ENCODE assay signal across 8 cellular contexts in genomic region chr12:105235299-105235746, GRCh38. TPM values are rescaled to one million over a fixed set of nuclear protein-coding genes. Genes with fewer than 3 reads are reported as not detected.
A peak's percentile ranks its signal among the peaks of the same experiment; 100 is the strongest.
DNase-seq lines count a peak whose midpoint lies in the region; ATAC-seq and TF ChIP-seq lines count a peak whose summit lies in the region.

No MANE protein-coding gene starts in this region.

- peaks cover 32% of the 10 kb centered on the region for H3K4me1 Mint-ChIP-seq in activated CD4-positive, alpha-beta T cell treated with anti-CD3 and anti-CD28 coated beads, Interleukin-2, amount 10 ng/mL, durations not matched to agents 7 days and 5 days

- no peak for DNase-seq in activated CD4-positive, alpha-beta T cell treated with anti-CD3 and anti-CD28 coated beads, Interleukin-2, amount 10 ng/mL, durations not matched to agents 7 days and 5 days
- DNase-seq in activated CD4-positive, alpha-beta T cell treated with anti-CD3 and anti-CD28 coated beads for 1 hour = no peak
- DNase-seq in NCI-H1092 (lab: John Stamatoyannopoulos, UW) (peak; percentile 10), body of pancreas (no peak), kidney epithelial cell (ENCODE audit: low read depth) (no peak), superior temporal gyrus (ENCODE audit: extremely low spot score) (peak; percentile 51), posterior cingulate gyrus (no peak)
- no peak for DNase-seq in effector CD4-positive, alpha-beta T cell

- no peaks in the 10 kb centered on the region for H3K27me3 ChIP-seq in body of pancreas
- no peaks in the 10 kb centered on the region for H3K27me3 ChIP-seq in kidney epithelial cell (ENCODE audit: control insufficient read depth, insufficient read depth, low read length)

- H3K36me3 Mint-ChIP-seq in activated CD4-positive, alpha-beta T cell treated with anti-CD3 and anti-CD28 coated beads, Interleukin-2, amount 10 ng/mL, durations not matched to agents 7 days and 5 days (ENCODE audit: low read depth) = peaks cover 13% of the 10 kb centered on the region

- H3K27me3 Mint-ChIP-seq in activated CD4-positive, alpha-beta T cell treated with anti-CD3 and anti-CD28 coated beads, Interleukin-2, amount 10 ng/mL, durations not matched to agents 7 days and 5 days = peaks cover 2% of the 10 kb centered on the region

- no peak for ATAC-seq in body of pancreas

- H3K27ac ChIP-seq in body of pancreas = peak overlapping the region; percentile 86 to 91 (median 88)

- H3K4me1 ChIP-seq in body of pancreas = peaks cover 33% of the 10 kb centered on the region

- H3K4me3 Mint-ChIP-seq in activated CD4-positive, alpha-beta T cell treated with anti-CD3 and anti-CD28 coated beads, Interleukin-2, amount 10 ng/mL, durations not matched to agents 7 days and 5 days = peak overlapping the region; percentile 90

- WGBS in body of pancreas, 2 donors = 1% methylated on average over 12 of the region's 12 CpGs

- TF ChIP-seq POLR2A in body of pancreas (IDR thresholded peaks at IDR 0.05) = no peak

- intact Hi-C loops in body of pancreas (cut with DNase I) (no loop called here), posterior cingulate gyrus (cut with DNase I) (loop anchor here (10.0 kb wide), 1 partner anchor 1119 kb away; the partner anchor contains the start of gene POLR3B)

- no peaks in the 10 kb centered on the region for H3K9me3 ChIP-seq in body of pancreas

- H3K27ac Mint-ChIP-seq in activated CD4-positive, alpha-beta T cell treated with anti-CD3 and anti-CD28 coated beads, Interleukin-2, amount 10 ng/mL, durations not matched to agents 7 days and 5 days = peak overlapping the region; percentile 91

- TF ChIP-seq CTCF in body of pancreas (IDR thresholded peaks at IDR 0.05) = no peak
- TF ChIP-seq CTCF in kidney epithelial cell (IDR thresholded peaks at IDR 0.05; ENCODE audit: insufficient read depth, low read length, poor library complexity, severe bottlenecking) = no peak

- H3K36me3 ChIP-seq in body of pancreas (replicated peaks in 1 of 2; ENCODE audit: insufficient read depth in 1 of 2, low read depth in 2 of 2) (no peaks in the 10 kb centered on the region), kidney epithelial cell (ENCODE audit: control insufficient read depth, insufficient read depth, low read length) (no peaks in the 10 kb centered on the region)

- H3K4me3 ChIP-seq in body of pancreas (peak overlapping the region; percentile 81 to 88), kidney epithelial cell (ENCODE audit: low read depth, low read length) (peak overlapping the region; percentile 92)

- POLR2A ChIA-PET in activated CD4-positive, alpha-beta T cell treated with anti-CD3 and anti-CD28 coated beads, Interleukin-2, amount 10 ng/mL, durations not matched to agents 7 days and 5 days (lab: Charles Lee) = no interaction called here

- CTCF ChIA-PET in activated CD4-positive, alpha-beta T cell treated with anti-CD3 and anti-CD28 coated beads, Interleukin-2, amount 10 ng/mL, durations not matched to agents 7 days and 5 days (lab: Charles Lee) = interaction anchor here (0.8 to 2.4 kb wide), 6 partner anchors 8 to 96 kb away, joined by 3 to 9 read pairs (median 3); no protein-coding TSS in a partner anchor

- peaks cover 2% of the 10 kb centered on the region for H3K9me3 Mint-ChIP-seq in activated CD4-positive, alpha-beta T cell treated with anti-CD3 and anti-CD28 coated beads, Interleukin-2, amount 10 ng/mL, durations not matched to agents 7 days and 5 days

RNA-seq across cellular contexts. Expression of gene APPL2, which starts 0.7 kb away (rescaled TPM):
- 10 to 100 TPM; 24.6 to 27.3 TPM for total RNA-seq in activated CD4-positive, alpha-beta T cell treated with anti-CD3 and anti-CD28 coated beads, Interleukin-2, amount 10 ng/mL, durations not matched to agents 7 days and 5 days
- total RNA-seq in body of pancreas (10 to 100 TPM; 32.4 to 32.6 TPM), kidney epithelial cell (23.8 and 28.1 TPM in 2 replicates)

Comparison
In these comparisons a context has a peak if more than half of its experiments do, and no peak if none do; other contexts are left out.
1. DNase-seq: peak in NCI-H1092 (single experiment) and superior temporal gyrus (single experiment); none in activated CD4-positive, alpha-beta T cell treated with anti-CD3 and anti-CD28 coated beads, Interleukin-2, amount 10 ng/mL, durations not matched to agents 7 days and 5 days (single experiment), activated CD4-positive, alpha-beta T cell treated with anti-CD3 and anti-CD28 coated beads for 1 hour (single experiment), body of pancreas (0 of 4), kidney epithelial cell (single experiment), posterior cingulate gyrus (0 of 10) and effector CD4-positive, alpha-beta T cell (single experiment).